In the genomic region with DNA sequence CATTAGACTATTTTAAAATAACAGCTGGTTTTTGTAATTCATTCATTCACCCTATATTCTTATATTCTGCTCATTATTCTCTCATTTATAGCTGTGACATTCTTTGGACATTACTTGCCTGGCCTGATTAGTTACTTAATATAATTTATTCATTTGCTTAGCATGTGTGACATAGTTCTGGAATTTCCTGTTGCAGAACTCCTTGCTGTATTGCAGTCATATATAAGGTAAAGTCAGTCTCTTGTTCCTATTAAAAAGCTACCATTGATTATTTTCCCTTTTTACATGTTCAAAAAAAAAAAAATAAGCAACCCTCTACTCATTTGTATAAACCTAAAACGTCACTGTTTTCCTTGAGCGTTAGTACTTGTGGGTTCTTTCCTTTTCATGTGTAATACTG, we compare ENCODE assay signal across 26 cellular contexts. TPM values are rescaled to one million over a fixed set of nuclear protein-coding genes. Genes with fewer than 3 reads are reported as not detected.
DNase-seq lines count a peak whose midpoint lies in the region; ATAC-seq and TF ChIP-seq lines count a peak whose summit lies in the region.
"Had no signal": no experiment of that assay in that cellular context is flagged by ENCODE, and none has a peak within 500 bp of the region (broad histone marks: within the 10 kb centered on the region; RNA-seq: fewer than 3 reads in every experiment).

No MANE protein-coding gene starts in this region.

- intact Hi-C loops in mammary epithelial cell (cut with micrococcal nuclease), result no loop called here

- H3K27me3 ChIP-seq in mammary epithelial cell (ENCODE audit: insufficient read depth, low read length), result no peaks in the 10 kb centered on the region
- no peaks in the 10 kb centered on the region for H3K27me3 ChIP-seq in neutrophil
- H3K27me3 ChIP-seq: vagina had no signal

- no peak for ATAC-seq in stimulated activated effector memory CD8-positive, alpha-beta T cell treated with anti-CD3 and anti-CD28 coated beads, Interleukin-12 subunit alpha, Interleukin-12 subunit beta, amount 100 ng/mL, for 72 hours
- ATAC-seq: left ventricle myocardium superior; natural killer cell treated with Interleukin-12 subunit alpha and Interleukin-12 subunit beta and Interleukin-15 and Interleukin-18, amount 100 ng/mL, for 72 hours; sciatic nerve had no signal

- dilution Hi-C loops in mammary epithelial cell (cut with HindIII; ENCODE audit: low sequenced_read_pairs), result no loop called here

- H3K4me1 ChIP-seq in mammary epithelial cell (ENCODE audit: insufficient read depth, low read length) (peaks cover 12% of the 10 kb centered on the region), neutrophil (ENCODE audit: control insufficient read depth in 1 of 2, insufficient read depth in 1 of 2, low read depth in 1 of 2, low read length in 1 of 2) (peaks cover 0 to 10% of the 10 kb centered on the region in 2 experiments)
- H3K4me1 ChIP-seq: parathyroid adenoma, vagina had no signal

- H3K27ac Mint-ChIP-seq in stimulated activated effector memory CD8-positive, alpha-beta T cell treated with anti-CD3 and anti-CD28 coated beads, Interleukin-12 subunit alpha, Interleukin-12 subunit beta, amount 100 ng/mL, for 72 hours, result no peak overlapping the region
- H3K27ac Mint-ChIP-seq: activated B cell treated with CpG ODN at 0.5 μM for 24 hours; activated CD4-positive, alpha-beta memory T cell treated with anti-CD3 and anti-CD28 coated beads for 36 hours; natural killer cell treated with Interleukin-12 subunit alpha and Interleukin-12 subunit beta and Interleukin-15 and Interleukin-18, amount 100 ng/mL, for 72 hours had no signal

- H3K79me2 ChIP-seq in mammary epithelial cell (ENCODE audit: insufficient read depth, low read length), result peaks cover 3% of the 10 kb centered on the region
- H3K79me2 ChIP-seq: parathyroid adenoma had no signal

- no peaks in the 10 kb centered on the region for H4K20me1 ChIP-seq in mammary epithelial cell (ENCODE audit: insufficient read depth, low read length)

- no peak overlapping the region for H3K4me3 Mint-ChIP-seq in stimulated activated effector memory CD8-positive, alpha-beta T cell treated with anti-CD3 and anti-CD28 coated beads, Interleukin-12 subunit alpha, Interleukin-12 subunit beta, amount 100 ng/mL, for 72 hours
- H3K4me3 Mint-ChIP-seq: activated B cell treated with CpG ODN at 0.5 μM for 24 hours; activated CD4-positive, alpha-beta memory T cell treated with anti-CD3 and anti-CD28 coated beads for 36 hours; CD4-positive, alpha-beta memory T cell; natural killer cell treated with Interleukin-12 subunit alpha and Interleukin-12 subunit beta and Interleukin-15 and Interleukin-18, amount 100 ng/mL, for 72 hours had no signal

- H3K27ac ChIP-seq in mammary epithelial cell (ENCODE audit: insufficient read depth, low read depth, low read length), result peak overlapping the region; percentile 67
- peak overlapping the region; percentile 28 for H3K27ac ChIP-seq in neutrophil
- H3K27ac ChIP-seq: parathyroid adenoma, RWPE1, vagina had no signal

- H3K9ac ChIP-seq in mammary epithelial cell (ENCODE audit: insufficient read depth, low read length), result peak overlapping the region; percentile 36
- H3K9ac ChIP-seq: parathyroid adenoma had no signal

- peaks cover 74% of the 10 kb centered on the region for H3K36me3 Mint-ChIP-seq in stimulated activated effector memory CD8-positive, alpha-beta T cell treated with anti-CD3 and anti-CD28 coated beads, Interleukin-12 subunit alpha, Interleukin-12 subunit beta, amount 100 ng/mL, for 72 hours

- H3K4me3 ChIP-seq in mammary epithelial cell (replicated peaks in 1 of 3; ENCODE audit: insufficient read depth in 1 of 3, low read depth in 2 of 3, low read length in 3 of 3), result no peak overlapping the region
- no peak overlapping the region for H3K4me3 ChIP-seq in fibroblast of the aortic adventitia (ENCODE audit: low read depth, low read length)
- no peak overlapping the region for H3K4me3 ChIP-seq in neutrophil (ENCODE audit: low read depth in 1 of 2, low read length in 1 of 2)
- H3K4me3 ChIP-seq: vagina had no signal

- CTCF ChIA-PET in mammary epithelial cell (lab: Charles Lee; ENCODE audit: low non-redundant PET), result interaction anchor here (0.6 kb wide), 1 partner anchor 10 kb away, joined by 3 read pairs; no protein-coding TSS in a partner anchor

- in situ Hi-C loops in mammary epithelial cell (cut with MboI; ENCODE audit: low sequenced_read_pairs in 2 of 2), result no loop called here

- no peak for TF ChIP-seq CTCF in mammary epithelial cell (conservative IDR thresholded peaks at IDR 0.05 in 1 of 2, IDR thresholded peaks at IDR 0.05 in 1 of 2; ENCODE audit: extremely low read depth in 1 of 2, insufficient read depth in 1 of 2, low read depth in 1 of 2, low read length in 2 of 2)
- no peak for TF ChIP-seq CTCF in fibroblast of the aortic adventitia (IDR thresholded peaks at IDR 0.05; ENCODE audit: insufficient read depth, low read length)
- TF ChIP-seq CTCF in neutrophil (IDR thresholded peaks at IDR 0.05), result no peak

- H3K4me2 ChIP-seq in mammary epithelial cell (ENCODE audit: insufficient read depth, low read depth, low read length), result peak overlapping the region; percentile 39

- BruUV-seq in mammary epithelial cell (replicated peaks; lab: Mats Ljungman, UMichigan), result no TSS peak

- 73% methylated on average over 2 of the region's 2 CpGs for WGBS in mammary epithelial cell (ENCODE audit: low coverage, missing lambda C conversion rate)

- no peak overlapping the region for H2AFZ ChIP-seq in mammary epithelial cell (ENCODE audit: low read depth, low read length)
- H2AFZ ChIP-seq: parathyroid adenoma had no signal

- H3K4me1 Mint-ChIP-seq in stimulated activated effector memory CD8-positive, alpha-beta T cell treated with anti-CD3 and anti-CD28 coated beads, Interleukin-12 subunit alpha, Interleukin-12 subunit beta, amount 100 ng/mL, for 72 hours, result no peaks in the 10 kb centered on the region
- H3K4me1 Mint-ChIP-seq: activated B cell treated with CpG ODN at 0.5 μM for 24 hours had no signal

- H3K9me3 Mint-ChIP-seq in stimulated activated effector memory CD8-positive, alpha-beta T cell treated with anti-CD3 and anti-CD28 coated beads, Interleukin-12 subunit alpha, Interleukin-12 subunit beta, amount 100 ng/mL, for 72 hours, result no peaks in the 10 kb centered on the region
- H3K9me3 Mint-ChIP-seq: activated B cell treated with CpG ODN at 0.5 μM for 24 hours; activated CD4-positive, alpha-beta memory T cell treated with anti-CD3 and anti-CD28 coated beads for 36 hours; CD4-positive, alpha-beta memory T cell; natural killer cell treated with Interleukin-12 subunit alpha and Interleukin-12 subunit beta and Interleukin-15 and Interleukin-18, amount 100 ng/mL, for 72 hours had no signal

- H3K9me3 ChIP-seq in mammary epithelial cell (replicated peaks; ENCODE audit: insufficient read depth, low read length) (no peaks in the 10 kb centered on the region), neutrophil (no peaks in the 10 kb centered on the region)
- H3K9me3 ChIP-seq: vagina had no signal

- H3K36me3 ChIP-seq in mammary epithelial cell (ENCODE audit: insufficient read depth, low read length), result peaks cover 20% of the 10 kb centered on the region
- H3K36me3 ChIP-seq in neutrophil, result peaks cover 81% of the 10 kb centered on the region

- DNase-seq in GM03348 (ENCODE audit: low spot score) (peak; percentile 35), mammary epithelial cell (peak; percentile 32), fibroblast of the aortic adventitia (ENCODE audit: low read depth) (peak; percentile 14), anterior cingulate cortex (lab: John Stamatoyannopoulos, UW) (no peak), NCI-H748 treated with DMSO at 0.1 percent for 48 hours (lab: John Stamatoyannopoulos, UW) (no peak)
- no peak for DNase-seq in stimulated activated effector memory CD8-positive, alpha-beta T cell treated with anti-CD3 and anti-CD28 coated beads, Interleukin-12 subunit alpha, Interleukin-12 subunit beta, amount 100 ng/mL, for 72 hours (ENCODE audit: low spot score in 2 of 2)
- DNase-seq: activated B cell treated with CpG ODN at 0.5 μM for 24 hours; activated CD4-positive, alpha-beta memory T cell treated with anti-CD3 and anti-CD28 coated beads for 36 hours; amniotic stem cell; caudate nucleus; CD4-positive, alpha-beta memory T cell; DMS153; erythroblast; glutamatergic neuron; KG1; left ventricle myocardium superior; NCI-H2171 treated with DMSO at 0.1 percent for 48 hours; NCI-H69; T1000 had no signal

RNA-seq across cellular contexts. Expression of a gene that starts 23.9 kb away (rescaled TPM):
- not detected for total RNA-seq in mammary epithelial cell
- polyA plus RNA-seq in mammary epithelial cell, result 0.20 TPM
- polyA minus RNA-seq in mammary epithelial cell, result not detected
- total RNA-seq in fibroblast of the aortic adventitia (ENCODE audit: low replicate concordance), result 0.18 TPM in 1 of 2 replicates, not detected in the other
- total RNA-seq: activated B cell treated with CpG ODN at 0.5 μM for 24 hours; CD4-positive, alpha-beta memory T cell; left ventricle myocardium superior; sciatic nerve; vagina had no signal
- polyA plus RNA-seq: CD4-positive, alpha-beta memory T cell had no signal

RNA-seq across cellular contexts. Expression of a gene that starts 24.1 kb away (rescaled TPM):
- total RNA-seq in mammary epithelial cell (10 to 100 TPM; 29.7 to 45.2 TPM), fibroblast of the aortic adventitia (ENCODE audit: low replicate concordance) (52.0 and 67.2 TPM in 2 replicates)
- 28.3 TPM for polyA plus RNA-seq in mammary epithelial cell
- polyA minus RNA-seq in mammary epithelial cell, result 36.7 TPM

RNA-seq across cellular contexts. Expression of a gene that starts 47.1 kb away (rescaled TPM):
- 10 to 100 TPM; 12.0 to 15.5 TPM for total RNA-seq in mammary epithelial cell
- polyA plus RNA-seq in mammary epithelial cell, result 8.2 TPM
- 15.2 TPM for polyA minus RNA-seq in mammary epithelial cell
- total RNA-seq in fibroblast of the aortic adventitia (ENCODE audit: low replicate concordance), result 10.1 and 17.6 TPM in 2 replicates

RNA-seq across cellular contexts. Expression of a gene that starts 55.9 kb away (rescaled TPM):
- under 1 TPM in 1 of 2 donors, not detected in 1; under 0.01 TPM for total RNA-seq in mammary epithelial cell
- polyA plus RNA-seq in mammary epithelial cell, result not detected
- not detected for polyA minus RNA-seq in mammary epithelial cell
- total RNA-seq in fibroblast of the aortic adventitia (ENCODE audit: low replicate concordance), result under 0.01 TPM in 1 of 2 replicates, not detected in the other
- total RNA-seq: activated B cell treated with CpG ODN at 0.5 μM for 24 hours; HT1080; natural killer cell treated with Interleukin-12 subunit alpha and Interleukin-12 subunit beta and Interleukin-15 and Interleukin-18, amount 100 ng/mL, for 72 hours; sciatic nerve; vagina had no signal

Comparison
In these comparisons a context has a peak if more than half of its experiments do, and no peak if none do; other contexts are left out.
1. DNase-seq: peak in GM03348 (single experiment), mammary epithelial cell (single experiment) and fibroblast of the aortic adventitia (single experiment); none in anterior cingulate cortex (0 of 58), NCI-H748 treated with DMSO at 0.1 percent for 48 hours (single experiment) and stimulated activated effector memory CD8-positive, alpha-beta T cell treated with anti-CD3 and anti-CD28 coated beads, Interleukin-12 subunit alpha, Interleukin-12 subunit beta, amount 100 ng/mL, for 72 hours (0 of 2).